21 cellular contexts compared by ENCODE assay signal in genomic region chr13:20870829-20871228, GRCh38. TPM values are rescaled to one million over a fixed set of nuclear protein-coding genes. Genes with fewer than 3 reads are reported as not detected.
DNase-seq lines count a peak whose midpoint lies in the region; ATAC-seq and TF ChIP-seq lines count a peak whose summit lies in the region.
"Had no signal": no experiment of that assay in that cellular context is flagged by ENCODE, and none has a peak within 500 bp of the region (broad histone marks: within the 10 kb centered on the region; RNA-seq: fewer than 3 reads in every experiment).

No MANE protein-coding gene starts in this region.

- in situ Hi-C loops in HAP-1 (cut with MboI; ENCODE audit: low sequenced_read_pairs) = no loop called here

- no peak for ATAC-seq in WTC11
- ATAC-seq: A549, GM23338 had no signal

- H3K27ac Mint-ChIP-seq in WTC11 (no peak overlapping the region), nephron progenitor cell (peak overlapping the region; percentile 37)
- H3K27ac Mint-ChIP-seq: CD4-positive, alpha-beta T cell; GM23338 had no signal

- H3K9me3 Mint-ChIP-seq in WTC11 (no peaks in the 10 kb centered on the region), nephron progenitor cell (peaks cover 5% of the 10 kb centered on the region)
- H3K9me3 Mint-ChIP-seq: CD14-positive monocyte; CD4-positive, alpha-beta T cell; GM23338; H9 had no signal

- H3K4me1 Mint-ChIP-seq in WTC11 (peaks cover 30% of the 10 kb centered on the region), nephron progenitor cell (peaks cover 17% of the 10 kb centered on the region)

- H3K4me3 Mint-ChIP-seq in WTC11 = no peak overlapping the region
- no peak overlapping the region for H3K4me3 Mint-ChIP-seq in nephron progenitor cell
- H3K4me3 Mint-ChIP-seq: CD14-positive monocyte; CD4-positive, alpha-beta T cell; GM23338; H9 had no signal

- no peaks in the 10 kb centered on the region for H3K27me3 Mint-ChIP-seq in WTC11 (ENCODE audit: low read depth)
- peaks cover 4% of the 10 kb centered on the region for H3K27me3 Mint-ChIP-seq in nephron progenitor cell (ENCODE audit: low read depth, poor library complexity)
- H3K27me3 Mint-ChIP-seq: CD4-positive, alpha-beta T cell had no signal

- H3K36me3 Mint-ChIP-seq in WTC11 = no peaks in the 10 kb centered on the region
- peaks cover 7% of the 10 kb centered on the region for H3K36me3 Mint-ChIP-seq in nephron progenitor cell (ENCODE audit: low read depth)

- H3K36me3 ChIP-seq in HEK293 (ENCODE audit: control insufficient read depth in 2 of 2, insufficient read depth in 1 of 2, low read length in 2 of 2) = no peaks in the 10 kb centered on the region
- H3K36me3 ChIP-seq in HAP-1 (replicated peaks) = no peaks in the 10 kb centered on the region

- H3K9me3 ChIP-seq in HEK293 (ENCODE audit: control insufficient read depth, insufficient read depth, low read depth, low read length) (no peaks in the 10 kb centered on the region), HAP-1 (no peaks in the 10 kb centered on the region)
- H3K9me3 ChIP-seq: A549; BE2C; BLaER1 treated with 17β-estradiol and CSF1 and Interleukin-3, amounts not matched to agents 10 nM and 100 nM had no signal

- H3K4me3 ChIP-seq in HEK293 (ENCODE audit: low read depth, low read length) = no peak overlapping the region
- H3K4me3 ChIP-seq in HAP-1 = no peak overlapping the region
- H3K4me3 ChIP-seq: A549; BLaER1 treated with 17β-estradiol and CSF1 and Interleukin-3, amounts not matched to agents 10 nM and 100 nM; GM23338 had no signal

- H3K4me1 ChIP-seq in HEK293 (ENCODE audit: control insufficient read depth, insufficient read depth, low read length) (peaks cover 4% of the 10 kb centered on the region; the same call in 1 of the 2 replicates), HAP-1 (peaks cover 20% of the 10 kb centered on the region)
- H3K4me1 ChIP-seq: A549 had no signal

- no peaks in the 10 kb centered on the region for H3K27me3 ChIP-seq in HAP-1 (ENCODE audit: low read depth)
- H3K27me3 ChIP-seq: BE2C; BLaER1 treated with 17β-estradiol and CSF1 and Interleukin-3, amounts not matched to agents 10 nM and 100 nM had no signal

- POLR2A ChIA-PET in HEK293 (lab: Yijun Ruan, JAX) (interaction anchor here (0.6 kb wide), 1 partner anchor 192 kb away, joined by 5 read pairs; no protein-coding TSS in a partner anchor), WTC11 (lab: Charles Lee) (no interaction called here)

- DNase-seq in WTC11 (ENCODE audit: low spot score) (no peak), nephron progenitor cell (no peak), caudate nucleus (lab: John Stamatoyannopoulos, UW) (no peak), hepatic stellate cell (ENCODE audit: low spot score) (no peak), HAP-1 (ENCODE audit: low spot score in 2 of 2) (no peak)
- DNase-seq: 8988T; ACHN; AML-193; BE2C; Calu3; CD4-positive, alpha-beta T cell; COR-L47; DMS53; DMS79 treated with DMSO at 0.1 percent for 48 hours; GF-D8; H9 had no signal

- H3K27ac ChIP-seq in HEK293 (ENCODE audit: extremely low read depth, low read depth, low read length) = no peak overlapping the region
- no peak overlapping the region for H3K27ac ChIP-seq in caudate nucleus (ENCODE audit: low read depth, low read length)
- H3K27ac ChIP-seq: A549; BLaER1 treated with 17β-estradiol and CSF1 and Interleukin-3, amounts not matched to agents 10 nM and 100 nM had no signal

- CTCF ChIA-PET in HEK293 (lab: Yijun Ruan, JAX) (no interaction called here), WTC11 (lab: Charles Lee) (no interaction called here)

- no peak for TF ChIP-seq CTCF in HEK293 (tag by site-specific recombination; IDR thresholded peaks at IDR 0.05)
- TF ChIP-seq CTCF in WTC11 (IDR thresholded peaks at IDR 0.05) = no peak
- TF ChIP-seq CTCF in nephron progenitor cell (IDR thresholded peaks at IDR 0.05) = no peak

TF ChIP-seq in HEK293, 187 proteins besides CTCF, POLR2A, EP300 and RAD21:
- no peak for TF ChIP-seq ZFHX2 (tag by site-specific recombination; conservative IDR thresholded peaks at IDR 0.05)
- TF ChIP-seq ZNF121 (tag by site-specific recombination; IDR thresholded peaks at IDR 0.05) = peak; percentile 77

TF ChIP-seq in WTC11, 78 proteins besides CTCF, POLR2A, EP300 and RAD21:
- TF ChIP-seq ZNF121 (CRISPR knock-in tag; IDR thresholded peaks at IDR 0.05) (peak; percentile 50; the same call in 1 of the 2 replicates), IRF1 (CRISPR knock-in tag; IDR thresholded peaks at IDR 0.05) (no peak)
TF ChIP-seq in WTC11: peak in this region for 1.

RNA-seq across cellular contexts. Expression of gene XPO4, which starts 31.7 kb away (rescaled TPM):
- total RNA-seq in WTC11 (2021) = 32.2 to 34.9 TPM (median 33.8 TPM) in 3 replicates

Comparison
In these comparisons a context has a peak if more than half of its experiments do, and no peak if none do; other contexts are left out.
1. Of the 8 proteins assayed by ChIP-seq in both HEK293 and WTC11: peak only in HEK293: none; only in WTC11: none; in both: ZNF121; in neither: 7.